Comparison of ENCODE assay signal across 8 cellular contexts in genomic region chr2:174486614-174487535, GRCh38. TPM values are rescaled to one million over a fixed set of nuclear protein-coding genes. Genes with fewer than 3 reads are reported as not detected.
DNase-seq lines count a peak whose midpoint lies in the region; ATAC-seq and TF ChIP-seq lines count a peak whose summit lies in the region.

Gene GPR155 (minus strand): TSS chr2:174487029. CDS start chr2:174481956, 5,073 bp downstream.

- H3K36me3 ChIP-seq in ovary (no peaks in the 10 kb centered on the region), thyroid gland (no peaks in the 10 kb centered on the region)

- H3K27ac Mint-ChIP-seq in activated naive CD8-positive, alpha-beta T cell treated with anti-CD3 and anti-CD28 coated beads for 36 hours = peak within 1 kb of the TSS; percentile 92

- TF ChIP-seq POLR2A in GM10847 (IDR thresholded peaks at IDR 0.05; ENCODE audit: extremely low read depth, insufficient read length) (peak; percentile 25), ovary (IDR thresholded peaks at IDR 0.05) (peak; percentile 39), thyroid gland (IDR thresholded peaks at IDR 0.05) (peak in 1 of 2 donors; percentile 56)

- H3K4me1 Mint-ChIP-seq in activated naive CD8-positive, alpha-beta T cell treated with anti-CD3 and anti-CD28 coated beads for 36 hours = peaks cover 48% of the 10 kb centered on the region

- intact Hi-C loops in Right ventricle myocardium inferior (cut with DNase I) (loop anchor here (2.0 kb wide), 1 partner anchor 76 kb away; no protein-coding TSS in a partner anchor), ovary (cut with DNase I) (no loop called here), thyroid gland (cut with DNase I) (no loop called here)

- peaks cover 10% of the 10 kb centered on the region for H3K36me3 Mint-ChIP-seq in activated naive CD8-positive, alpha-beta T cell treated with anti-CD3 and anti-CD28 coated beads for 36 hours

- no peak for TF ChIP-seq EP300 in ovary (IDR thresholded peaks at IDR 0.05)

- H3K27ac ChIP-seq in ovary = peak within 1 kb of the TSS; percentile 34 to 66
- peak within 1 kb of the TSS; percentile 65 to 86 (median 79) for H3K27ac ChIP-seq in thyroid gland

- H3K9me3 ChIP-seq in ovary = no peaks in the 10 kb centered on the region
- H3K9me3 ChIP-seq in thyroid gland = no peaks in the 10 kb centered on the region

- TF ChIP-seq CTCF in ovary (IDR thresholded peaks at IDR 0.05) = peak in 1 of 3 donors; percentile 17
- TF ChIP-seq CTCF in thyroid gland (IDR thresholded peaks at IDR 0.05) = peak in 1 of 6 experiments; percentile 33

- H3K4me3 Mint-ChIP-seq in activated naive CD8-positive, alpha-beta T cell treated with anti-CD3 and anti-CD28 coated beads for 36 hours = peak within 1 kb of the TSS; percentile 97

- peaks cover 3% of the 10 kb centered on the region for H3K9me3 Mint-ChIP-seq in activated naive CD8-positive, alpha-beta T cell treated with anti-CD3 and anti-CD28 coated beads for 36 hours

- DNase-seq in NCI-H1092 treated with DMSO at 0.1 percent for 48 hours (lab: John Stamatoyannopoulos, UW) (peak; percentile 93), SKM-1 treated with dmso at 0.1 percent for 144 hours (lab: John Stamatoyannopoulos, UW; ENCODE audit: unreplicated experiment) (peak; percentile 89), Right ventricle myocardium inferior (ENCODE audit: missing footprints) (peak; percentile 100), ovary (peak; percentile 99 to 100 (median 100)), thyroid gland (peak; percentile 100)
- peak; percentile 94 for DNase-seq in activated naive CD8-positive, alpha-beta T cell treated with anti-CD3 and anti-CD28 coated beads for 36 hours

- H3K4me3 ChIP-seq in ovary (peak within 1 kb of the TSS; percentile 89), thyroid gland (replicated peaks in 1 of 3) (peak within 1 kb of the TSS; percentile 45 to 90 (median 82))

- ATAC-seq in HG02623 (IDR thresholded peaks at IDR 0.05; ENCODE audit: unreplicated experiment) = peak; percentile 91
- peak; percentile 100 for ATAC-seq in Right ventricle myocardium inferior

- 0 to 1% (median 0%) methylated on average over 38 to 72 of the region's 72 CpGs for WGBS in ovary, 3 donors
- whole genome bisulfite sequencing in thyroid gland, 2 donors = 0% methylated on average over 20 of the region's 72 CpGs

- H3K4me1 ChIP-seq in ovary (ENCODE audit: insufficient read depth) (no peaks in the 10 kb centered on the region), thyroid gland (peaks cover 0 to 8% of the 10 kb centered on the region in 2 donors)

- no peaks in the 10 kb centered on the region for H3K27me3 ChIP-seq in ovary
- H3K27me3 ChIP-seq in thyroid gland = no peaks in the 10 kb centered on the region

- H3K27me3 Mint-ChIP-seq in activated naive CD8-positive, alpha-beta T cell treated with anti-CD3 and anti-CD28 coated beads for 36 hours = no peaks in the 10 kb centered on the region

RNA-seq across cellular contexts. Expression of gene GPR155, which starts in this region (rescaled TPM):
- 10 to 100 TPM in 1 of 2 experiments, 1 to 10 TPM in 1; 9.4 to 14.5 TPM for total RNA-seq in activated naive CD8-positive, alpha-beta T cell treated with anti-CD3 and anti-CD28 coated beads for 36 hours
- 14.0 TPM for total RNA-seq in Right ventricle myocardium inferior
- total RNA-seq in ovary = 1 to 10 TPM; 2.5 to 5.4 (median 3.9) TPM
- polyA plus RNA-seq in ovary = 1 to 10 TPM; 1.9 to 7.2 TPM
- total RNA-seq in thyroid gland = 10 to 100 TPM in 2 of 4 donors, 1 to 10 TPM in 2; 7.1 to 10.9 (median 10.2) TPM

Comparison
In these comparisons a context has a peak if more than half of its experiments do, and no peak if none do; other contexts are left out.
1. Peak in every context shown above with its lines: DNase-seq, ATAC-seq, H3K4me3 ChIP-seq and H3K27ac ChIP-seq.